Comparison of ENCODE assay signal across 8 cellular contexts in genomic region chr5:138753794-138754698, GRCh38. TPM values are rescaled to one million over a fixed set of nuclear protein-coding genes. Genes with fewer than 3 reads are reported as not detected.
DNase-seq lines count a peak whose midpoint lies in the region; ATAC-seq and TF ChIP-seq lines count a peak whose summit lies in the region.

No MANE protein-coding gene starts in this region.

- peak overlapping the region; percentile 90 for H3K27ac ChIP-seq in ACC112 (ENCODE audit: low read depth, low read length)
- H3K27ac ChIP-seq in KOPT-K1 (ENCODE audit: low read depth, low read length, poor library complexity, severe bottlenecking) = peak overlapping the region; percentile 32
- H3K27ac ChIP-seq in SK-N-SH (ENCODE audit: low read depth in 2 of 2, low read length in 1 of 2) = peak overlapping the region; percentile 77 to 93
- H3K27ac ChIP-seq in prostate gland = peak overlapping the region; percentile 98

- TF ChIP-seq POLR2A in prostate gland (IDR thresholded peaks at IDR 0.05) = no peak

- peaks cover 47% of the 10 kb centered on the region for H4K20me1 ChIP-seq in SK-N-SH (ENCODE audit: insufficient read depth)

- 4% methylated on average over 27 of the region's 58 CpGs for WGBS in SK-N-SH (ENCODE audit: low lambda C conversion rate)
- WGBS in prostate gland = under 1% methylated on average over 32 of the region's 58 CpGs

- DNase-seq in SK-N-SH (peak; percentile 82), astrocyte of the cerebellum (ENCODE audit: low read depth) (peak; percentile 59), hepatic stellate cell (ENCODE audit: low spot score) (peak; percentile 82), prostate gland (ENCODE audit: low spot score) (peak; percentile 85), GDM1 (lab: John Stamatoyannopoulos, UW) (no peak)

- in situ Hi-C loops in astrocyte of the cerebellum (cut with HindIII; ENCODE audit: low sequenced_read_pairs) = no loop called here

- TF ChIP-seq RAD21 in SK-N-SH (IDR thresholded peaks at IDR 0.05; ENCODE audit: low read length) = no peak

- no peaks in the 10 kb centered on the region for H3K9me2 ChIP-seq in SK-N-SH

- peaks cover 11% of the 10 kb centered on the region for H3K4me1 ChIP-seq in ACC112 (ENCODE audit: control insufficient read depth, insufficient read depth, low read length, unreplicated experiment)
- peaks cover 3 to 6% of the 10 kb centered on the region in 2 experiments; a peak in 1 of 4 replicates for H3K4me1 ChIP-seq in SK-N-SH (ENCODE audit: control insufficient read depth in 1 of 2, insufficient read depth in 2 of 2, low read depth in 1 of 2, low read length in 1 of 2)
- H3K4me1 ChIP-seq in prostate gland (replicated peaks) = no peaks in the 10 kb centered on the region

- TF ChIP-seq CTCF in SK-N-SH (IDR thresholded peaks at IDR 0.05) (no peak), astrocyte of the cerebellum (IDR thresholded peaks at IDR 0.05; ENCODE audit: low read depth, low read length, missing control alignments) (no peak), prostate gland (IDR thresholded peaks at IDR 0.05) (no peak)

- no peak overlapping the region for H2AFZ ChIP-seq in ACC112 (ENCODE audit: low read length, unreplicated experiment)
- peak overlapping the region; percentile 61 for H2AFZ ChIP-seq in SK-N-SH (ENCODE audit: low read depth)

- peak; percentile 17 for ATAC-seq in GM19025 (IDR thresholded peaks at IDR 0.05; ENCODE audit: low read depth, unreplicated experiment)

- peaks cover 11% of the 10 kb centered on the region for H3K9me3 ChIP-seq in KOPT-K1 (ENCODE audit: insufficient read depth, low read length, poor library complexity, severe bottlenecking)
- no peaks in the 10 kb centered on the region for H3K9me3 ChIP-seq in SK-N-SH
- no peaks in the 10 kb centered on the region for H3K9me3 ChIP-seq in prostate gland

- intact Hi-C loops in prostate gland (cut with DNase I) = loop anchor here (5.0 to 10.0 kb wide), 2 partner anchors 508 to 811 kb away; partner anchors contain the start of gene UBE2D2

- H3K79me2 ChIP-seq in ACC112 (ENCODE audit: control insufficient read depth, insufficient read depth, low read length, unreplicated experiment) (peaks cover 50% of the 10 kb centered on the region), SK-N-SH (ENCODE audit: insufficient read depth) (peaks cover 57% of the 10 kb centered on the region)

- peak overlapping the region; percentile 96 for H3K4me2 ChIP-seq in SK-N-SH

- H3K27me3 ChIP-seq in ACC112 (ENCODE audit: insufficient read depth, low read length) = no peaks in the 10 kb centered on the region
- H3K27me3 ChIP-seq in SK-N-SH (ENCODE audit: insufficient read depth) = no peaks in the 10 kb centered on the region
- no peaks in the 10 kb centered on the region for H3K27me3 ChIP-seq in prostate gland (replicated peaks; ENCODE audit: insufficient read depth)

- H3F3A ChIP-seq in SK-N-SH (replicated peaks; ENCODE audit: insufficient read depth) = no peaks in the 10 kb centered on the region

- no peak for TF ChIP-seq EP300 in SK-N-SH (IDR thresholded peaks at IDR 0.05; ENCODE audit: borderline replicate concordance in 1 of 2, low read depth in 1 of 2, low read length in 1 of 2)

- CTCF ChIA-PET in SK-N-SH (lab: Yijun Ruan, JAX) = interaction anchor here (0.8 to 1.3 kb wide), 5 partner anchors 10 to 102 kb away, joined by 3 to 4 read pairs (median 3); no protein-coding TSS in a partner anchor

- peak overlapping the region; percentile 99 for H3K9ac ChIP-seq in SK-N-SH

- H3K4me3 ChIP-seq in ACC112 (ENCODE audit: low read depth, low read length) (peak overlapping the region; percentile 94), SK-N-SH (ENCODE audit: low read depth in 2 of 2, low read length in 1 of 2) (peak overlapping the region; percentile 70 to 99), astrocyte of the cerebellum (ENCODE audit: low read depth, low read length) (peak overlapping the region; percentile 91), prostate gland (peak overlapping the region; percentile 73 to 84)

- peaks cover 5% of the 10 kb centered on the region for H3K36me3 ChIP-seq in ACC112 (ENCODE audit: insufficient read depth, low read length)
- H3K36me3 ChIP-seq in KOPT-K1 (ENCODE audit: insufficient read depth, low read length) = no peaks in the 10 kb centered on the region
- H3K36me3 ChIP-seq in SK-N-SH (replicated peaks in 1 of 2; ENCODE audit: control insufficient read depth in 1 of 2, insufficient read depth in 2 of 2, low read length in 1 of 2) = peaks cover 0 to 18% of the 10 kb centered on the region in 2 experiments
- H3K36me3 ChIP-seq in prostate gland = no peaks in the 10 kb centered on the region

- POLR2A ChIA-PET in SK-N-SH (lab: Yijun Ruan, JAX) = interaction anchor here (1.0 kb wide), 1 partner anchor 111 kb away, joined by 3 read pairs; no protein-coding TSS in a partner anchor

TF ChIP-seq in SK-N-SH, 30 proteins besides CTCF, POLR2A, EP300 and RAD21:
- TF ChIP-seq MXI1 (IDR thresholded peaks at IDR 0.05; ENCODE audit: low read depth, low read length) (0 out of 2 replicates have a peak, but pooled peaks have one; percentile 9), SIN3A (IDR thresholded peaks at IDR 0.05; ENCODE audit: borderline replicate concordance, low read depth, low read length) (peak; percentile 33; the same call in 1 of the 2 replicates), FOXM1 (IDR thresholded peaks at IDR 0.05; ENCODE audit: low read depth) (no peak), TAF1 (IDR thresholded peaks at IDR 0.05; ENCODE audit: borderline replicate concordance, low read depth, low read length) (peak; percentile 9; the same call in 1 of the 2 replicates), NFIC (IDR thresholded peaks at IDR 0.05; ENCODE audit: borderline replicate concordance) (peak; percentile 90), CHD2 (IDR thresholded peaks at IDR 0.05; ENCODE audit: low read length, partially characterized antibody) (no peak)

RNA-seq across cellular contexts. Expression of gene CTNNA1, which starts 0.8 kb away (rescaled TPM):
- polyA plus RNA-seq in SK-N-SH (2012; rRNA removed) = 118 and 130 TPM in 2 replicates
- polyA plus RNA-seq in SK-N-SH (2012; cell fraction: cytosol; rRNA removed) = 122 and 123 TPM in 2 replicates
- 161 and 184 TPM in 2 replicates for polyA plus RNA-seq in SK-N-SH (2012; cell fraction: nucleus; rRNA removed)
- total RNA-seq in prostate gland = 100 to 1,000 TPM; 210 to 212 TPM

Comparison
In these comparisons a context has a peak if more than half of its experiments do, and no peak if none do; other contexts are left out.
1. H3K27ac ChIP-seq: peak in every context shown above with its lines; median percentile 98 in prostate gland; 90 in ACC112; 85 in SK-N-SH; 32 in KOPT-K1.